9 cellular contexts compared by ENCODE assay signal in the genomic region with DNA sequence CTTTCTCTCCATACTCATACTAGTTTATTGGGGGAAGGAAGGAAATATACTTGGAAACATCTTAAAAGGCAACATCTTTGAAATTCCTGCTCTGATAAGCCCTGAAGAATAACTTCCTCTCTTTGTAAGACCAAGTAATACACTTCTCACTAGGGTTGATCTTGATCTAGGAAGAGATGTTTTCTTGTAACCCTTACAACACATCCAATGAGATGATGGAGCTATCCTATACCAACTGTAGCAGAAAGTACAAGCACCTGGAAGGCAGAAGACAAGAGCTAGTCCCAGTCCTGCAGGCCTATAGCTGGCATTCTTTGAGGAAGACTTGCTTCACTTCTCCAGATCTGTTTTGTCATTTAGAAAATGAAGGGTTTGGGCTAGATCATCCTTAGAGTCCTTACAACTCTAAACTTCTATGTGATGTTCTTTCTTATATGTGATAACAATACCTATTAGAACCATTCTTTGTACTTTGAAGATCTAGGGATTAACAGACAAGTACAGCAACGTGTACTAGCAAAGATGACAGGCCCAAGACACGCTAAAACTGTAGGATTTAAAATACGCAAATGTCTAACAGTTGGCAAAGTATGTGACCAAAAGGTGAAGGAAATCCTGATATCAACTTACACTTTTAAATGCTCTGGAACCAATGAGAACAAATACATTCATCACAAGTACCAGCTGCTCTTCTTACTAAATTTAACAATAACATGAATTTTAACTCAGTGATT. TPM values are rescaled to one million over a fixed set of nuclear protein-coding genes. Genes with fewer than 3 reads are reported as not detected.
DNase-seq lines count a peak whose midpoint lies in the region; ATAC-seq and TF ChIP-seq lines count a peak whose summit lies in the region.
"Had no signal": no experiment of that assay in that cellular context is flagged by ENCODE, and none has a peak within 500 bp of the region (broad histone marks: within the 10 kb centered on the region; RNA-seq: fewer than 3 reads in every experiment).

No MANE protein-coding gene starts in this region.

- CTCF ChIA-PET in naive thymus-derived CD4-positive, alpha-beta T cell (lab: Charles Lee) = interaction anchor here (0.6 to 7.5 kb wide), 20 partner anchors 8 to 195 kb away, joined by 3 to 80 read pairs (median 4); no protein-coding TSS in a partner anchor

- H3K36me3 Mint-ChIP-seq in activated naive CD8-positive, alpha-beta T cell treated with anti-CD3 and anti-CD28 coated beads for 36 hours = peaks cover 30% of the 10 kb centered on the region
- peaks cover 0 to 33% (median 0%) of the 10 kb centered on the region in 5 donors for H3K36me3 Mint-ChIP-seq in naive thymus-derived CD4-positive, alpha-beta T cell

- TF ChIP-seq CTCF in BE2C (IDR thresholded peaks at IDR 0.05; ENCODE audit: low read depth, low read length) = no peak

- POLR2A ChIA-PET in naive thymus-derived CD4-positive, alpha-beta T cell (lab: Charles Lee) = interaction anchor here (0.6 to 13.4 kb wide), 30 partner anchors 12 to 195 kb away, joined by 3 to 250 read pairs (median 6); partner anchors contain the start of gene SF3B1

- ATAC-seq in naive thymus-derived CD4-positive, alpha-beta T cell = no peak
- no peak for ATAC-seq in GM19395 (IDR thresholded peaks at IDR 0.05; ENCODE audit: unreplicated experiment)

- peak overlapping the region; percentile 86 for H3K4me3 Mint-ChIP-seq in activated naive CD8-positive, alpha-beta T cell treated with anti-CD3 and anti-CD28 coated beads for 36 hours
- peak overlapping the region; percentile 85 to 98 (median 94) for H3K4me3 Mint-ChIP-seq in naive thymus-derived CD4-positive, alpha-beta T cell

- H3K4me1 ChIP-seq in BE2C = peaks cover 15% of the 10 kb centered on the region
- H3K4me1 ChIP-seq in naive thymus-derived CD4-positive, alpha-beta T cell (ENCODE audit: control insufficient read depth in 2 of 2, insufficient read depth in 2 of 2, low read length in 2 of 2) = peaks cover 50 to 56% of the 10 kb centered on the region in 2 donors

- no peak for DNase-seq in BE2C
- no peak for DNase-seq in activated naive CD8-positive, alpha-beta T cell treated with anti-CD3 and anti-CD28 coated beads for 36 hours
- no peak for DNase-seq in naive thymus-derived CD4-positive, alpha-beta T cell
- no peak for DNase-seq in dermis blood vessel endothelial cell
- DNase-seq in GDM1 (lab: John Stamatoyannopoulos, UW) = no peak
- DNase-seq in NCI-H82 (lab: John Stamatoyannopoulos, UW) = no peak

- H3K27me3 Mint-ChIP-seq in activated naive CD8-positive, alpha-beta T cell treated with anti-CD3 and anti-CD28 coated beads for 36 hours = no peaks in the 10 kb centered on the region
- no peaks in the 10 kb centered on the region for H3K27me3 Mint-ChIP-seq in naive thymus-derived CD4-positive, alpha-beta T cell

- H3K9me3 Mint-ChIP-seq in activated naive CD8-positive, alpha-beta T cell treated with anti-CD3 and anti-CD28 coated beads for 36 hours = no peaks in the 10 kb centered on the region
- no peaks in the 10 kb centered on the region for H3K9me3 Mint-ChIP-seq in naive thymus-derived CD4-positive, alpha-beta T cell

- no peaks in the 10 kb centered on the region for H3K36me3 ChIP-seq in BE2C
- peaks cover 0 to 4% (median 0%) of the 10 kb centered on the region in 3 experiments for H3K36me3 ChIP-seq in naive thymus-derived CD4-positive, alpha-beta T cell (ENCODE audit: control insufficient read depth in 2 of 3, insufficient read depth in 3 of 3, low read length in 3 of 3)

- peak overlapping the region; percentile 87; the same call in 1 of the 2 replicates for H3K4me3 ChIP-seq in BE2C (ENCODE audit: low read depth, low read length)
- peak overlapping the region; percentile 90 for H3K4me3 ChIP-seq in naive thymus-derived CD4-positive, alpha-beta T cell (ENCODE audit: low read length)

- H3K27ac ChIP-seq in naive thymus-derived CD4-positive, alpha-beta T cell (ENCODE audit: low read depth, low read length) = peak overlapping the region; percentile 85

- no peaks in the 10 kb centered on the region for H3K9me3 ChIP-seq in BE2C
- no peaks in the 10 kb centered on the region for H3K9me3 ChIP-seq in naive thymus-derived CD4-positive, alpha-beta T cell (ENCODE audit: control insufficient read depth in 2 of 3, low read length in 3 of 3)
- H3K9me3 ChIP-seq: body of pancreas had no signal

- peak; percentile 30 for TF ChIP-seq POLR2A in GM19099 (IDR thresholded peaks at IDR 0.05; ENCODE audit: extremely low read depth, insufficient read length, low read depth)

- peaks cover 70% of the 10 kb centered on the region for H3K4me1 Mint-ChIP-seq in activated naive CD8-positive, alpha-beta T cell treated with anti-CD3 and anti-CD28 coated beads for 36 hours
- H3K4me1 Mint-ChIP-seq in naive thymus-derived CD4-positive, alpha-beta T cell = peaks cover 36 to 74% (median 67%) of the 10 kb centered on the region in 7 donors

- intact Hi-C loops in naive thymus-derived CD4-positive, alpha-beta T cell (cut with micrococcal nuclease) = loop anchor here (1.0 to 10.0 kb wide), 14 partner anchors 9 to 1134 kb away; partner anchors contain the start of genes COQ10B (in 1 of the 2), HSPD1 (in 1 of the 2), PGAP1 (in 1 of the 2) and STK17B (in 1 of the 2)

- H3K27ac Mint-ChIP-seq in activated naive CD8-positive, alpha-beta T cell treated with anti-CD3 and anti-CD28 coated beads for 36 hours = peak overlapping the region; percentile 90
- H3K27ac Mint-ChIP-seq in naive thymus-derived CD4-positive, alpha-beta T cell = peak overlapping the region; percentile 90 to 99 (median 95)

- H3K27me3 ChIP-seq in BE2C = no peaks in the 10 kb centered on the region
- no peaks in the 10 kb centered on the region for H3K27me3 ChIP-seq in naive thymus-derived CD4-positive, alpha-beta T cell (ENCODE audit: control insufficient read depth in 2 of 2, insufficient read depth in 2 of 2, low read length in 2 of 2)
- H3K27me3 ChIP-seq: body of pancreas had no signal

RNA-seq across cellular contexts. Expression of gene ANKRD44, which starts 1.8 kb away (rescaled TPM):
- polyA plus RNA-seq in BE2C (2012; ENCODE audit: insufficient read depth, insufficient read length, low read depth) = 14.4 TPM
- total RNA-seq in activated naive CD8-positive, alpha-beta T cell treated with anti-CD3 and anti-CD28 coated beads for 36 hours = 100 to 1,000 TPM; 118 to 121 TPM
- 100 to 1,000 TPM; 234 to 296 (median 291) TPM for total RNA-seq in naive thymus-derived CD4-positive, alpha-beta T cell
- polyA plus RNA-seq in naive thymus-derived CD4-positive, alpha-beta T cell = 10 to 100 TPM; 88.6 to 95.4 TPM
- total RNA-seq in dermis blood vessel endothelial cell = 5.6 and 7.6 TPM in 2 replicates

Comparison
In these comparisons a context has a peak if more than half of its experiments do, and no peak if none do; other contexts are left out.
1. RNA of gene ANKRD44, which starts 1.8 kb away (total RNA-seq): 234 to 296 TPM in naive thymus-derived CD4-positive, alpha-beta T cell and 118 to 121 TPM in activated naive CD8-positive, alpha-beta T cell treated with anti-CD3 and anti-CD28 coated beads for 36 hours; 5.6 to 7.6 TPM in dermis blood vessel endothelial cell; every median in the first group is over 10 times any median in the second.